ENCODE assay signal across 8 cellular contexts in the genomic region with DNA sequence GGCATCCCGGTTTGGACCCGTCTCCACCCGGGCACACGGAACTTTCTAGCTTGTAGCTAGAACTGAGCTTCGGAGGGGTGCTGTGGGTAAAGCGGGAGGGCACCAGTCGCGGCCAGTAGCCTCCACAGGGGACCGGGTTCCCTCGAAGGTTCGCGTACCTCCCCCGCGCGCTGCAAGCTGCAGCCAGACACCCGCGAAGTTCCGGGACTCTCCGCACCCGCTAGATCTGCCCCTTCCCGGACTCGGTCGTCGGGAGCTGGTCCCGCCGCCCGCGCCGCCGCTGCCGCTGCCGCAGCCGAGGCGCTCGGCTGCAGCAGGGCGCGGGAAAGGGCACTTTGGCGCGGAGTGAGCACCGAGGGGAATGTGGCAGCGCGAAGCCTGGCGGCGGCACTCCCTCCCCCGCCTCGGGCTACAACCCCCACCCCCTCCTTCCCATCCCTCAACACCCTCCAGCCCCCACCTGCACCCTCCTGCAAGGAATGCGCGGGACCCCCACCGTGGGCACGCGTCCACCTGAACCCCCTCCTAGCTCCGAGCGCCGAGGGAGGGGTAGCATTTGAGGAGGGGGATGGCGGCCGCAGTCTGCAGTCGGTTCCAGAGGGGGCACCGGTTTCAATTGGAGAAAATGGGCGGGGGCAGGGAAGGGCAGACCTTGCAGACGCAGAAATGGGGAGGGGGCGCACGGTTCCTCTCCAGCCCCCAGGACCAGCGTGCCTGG. TPM values are rescaled to one million over a fixed set of nuclear protein-coding genes. Genes with fewer than 3 reads are reported as not detected.
DNase-seq lines count a peak whose midpoint lies in the region; FAIRE-seq and TF ChIP-seq lines count a peak whose summit lies in the region.

No MANE protein-coding gene starts in this region.

- TF ChIP-seq POLR2A in H1 (IDR thresholded peaks at IDR 0.05; ENCODE audit: control extremely low read depth in 1 of 2, low read depth in 2 of 2, low read length in 2 of 2), result no peak

- no peaks in the 10 kb centered on the region for H3K36me3 Mint-ChIP-seq in nephron progenitor cell (ENCODE audit: low read depth)

- WGBS in HUES64, result under 1% methylated on average over 62 of the region's 63 CpGs
- WGBS in H1 (ENCODE audit: extremely low coverage in 1 of 2, insufficient coverage in 1 of 2, insufficient read length in 1 of 2, insufficient replicate concordance in 2 of 2, low coverage in 1 of 2, low lambda C conversion rate in 2 of 2, missing lambda C conversion rate in 1 of 2), 2 experiments, result 1% methylated on average over 33 of the region's 63 CpGs; no CpG with 5 or more reads in 1 of the 2 experiments

- peaks cover 12 to 49% of the 10 kb centered on the region in 2 experiments for H3K79me2 ChIP-seq in H1 (ENCODE audit: control insufficient read depth in 1 of 2, insufficient read depth in 2 of 2, low read length in 2 of 2)

- peak overlapping the region; percentile 69 for H3K4me3 ChIP-seq in BLaER1
- H3K4me3 ChIP-seq in HUES64 (ENCODE audit: low read length), result peak overlapping the region; percentile 60
- H3K4me3 ChIP-seq in H1 (ENCODE audit: extremely low read depth in 1 of 4, insufficient read depth in 2 of 4, low read depth in 3 of 4, low read length in 4 of 4), result peak overlapping the region; percentile 80 to 90 (median 82)

- no peaks in the 10 kb centered on the region for H3K36me3 ChIP-seq in BLaER1
- H3K36me3 ChIP-seq in HUES64 (ENCODE audit: insufficient read depth, low read length), result no peaks in the 10 kb centered on the region
- H3K36me3 ChIP-seq in H1 (ENCODE audit: control insufficient read depth in 2 of 4, insufficient read depth in 4 of 4, low read length in 3 of 4), result peaks cover 0 to 5% (median 0%) of the 10 kb centered on the region in 4 experiments; a peak in 1 of 8 replicates

- peak overlapping the region; percentile 75 for H3K56ac ChIP-seq in H1 (replicated peaks; ENCODE audit: insufficient read length, low read depth, low read length)

- POLR2A ChIA-PET in H1 (lab: Charles Lee; ENCODE audit: partially characterized antibody) (interaction anchor here (0.6 to 7.0 kb wide), 8 partner anchors 8 to 50 kb away, joined by 3 to 82 read pairs (median 4); a partner anchor contains a TSS), RWPE1 (lab: Yijun Ruan, JAX; ENCODE audit: low non-redundant PET) (no interaction called here)

- no peak for TF ChIP-seq EP300 in H1 (IDR thresholded peaks at IDR 0.05; ENCODE audit: borderline replicate concordance in 1 of 2, low read depth in 2 of 2, low read length in 2 of 2)

- H2AFZ ChIP-seq in H1 (ENCODE audit: low read length), result no peak overlapping the region; the same call in 1 of the 2 replicates

- H3K9ac ChIP-seq in BLaER1, result peak overlapping the region; percentile 49; the same call in 1 of the 2 replicates
- H3K9ac ChIP-seq in HUES64 (ENCODE audit: low read depth, low read length), result peak overlapping the region; percentile 76
- peak overlapping the region in 3 of 4 experiments; percentile 46 to 69 (median 59); a peak in 5 of 7 replicates for H3K9ac ChIP-seq in H1 (replicated peaks in 1 of 4; ENCODE audit: extremely low read depth in 1 of 4, low read depth in 3 of 4, low read length in 3 of 4)

- FAIRE-seq in H1 (lab: Jason Lieb, UNC), result no peak

- H2BK5ac ChIP-seq in H1 (ENCODE audit: low read depth, low read length), result 0 out of 2 replicates have a peak overlapping the region, but pooled peaks have one; percentile 71

- H4K5ac ChIP-seq in H1 (ENCODE audit: insufficient read length, low read depth, low read length), result no peak overlapping the region

- H3K23me2 ChIP-seq in H1 (ENCODE audit: low read depth, low read length), result peaks cover 35% of the 10 kb centered on the region

- H3K27ac ChIP-seq in BLaER1 (no peak overlapping the region), HUES64 (ENCODE audit: low read depth, low read length) (peak overlapping the region; percentile 23; the same call in 1 of the 2 replicates), H1 (ENCODE audit: low read depth, low read length) (no peak overlapping the region), RWPE1 (no peak overlapping the region)

- H2BK20ac ChIP-seq in H1 (ENCODE audit: low read length), result no peak overlapping the region

- H3K4me3 Mint-ChIP-seq in nephron progenitor cell, result peak overlapping the region; percentile 87

- no peak overlapping the region for H2AK5ac ChIP-seq in H1 (ENCODE audit: low read depth, low read length)

- no peak for TF ChIP-seq CTCF in H1 (IDR thresholded peaks at IDR 0.05; ENCODE audit: control extremely low read depth in 1 of 3, insufficient read depth in 1 of 3, low read depth in 1 of 3, low read length in 3 of 3)
- TF ChIP-seq CTCF in nephron progenitor cell (IDR thresholded peaks at IDR 0.05), result no peak
- no peak for TF ChIP-seq CTCF in RWPE1 (conservative IDR thresholded peaks at IDR 0.05; ENCODE audit: low read depth)

- no peak overlapping the region for H2BK15ac ChIP-seq in H1 (ENCODE audit: low read length)

- H3K18ac ChIP-seq in H1 (ENCODE audit: extremely low read depth, low read length), result peak overlapping the region; percentile 94

- CTCF ChIA-PET in H1 (lab: Charles Lee; ENCODE audit: partially characterized antibody) (interaction anchor here (0.5 to 2.6 kb wide), 28 partner anchors 8 to 579 kb away, joined by 3 to 26 read pairs (median 4); a partner anchor contains a TSS), RWPE1 (lab: Yijun Ruan, JAX) (interaction anchor here (1.1 to 1.4 kb wide), 5 partner anchors 10 to 531 kb away, joined by 3 to 8 read pairs (median 6); no protein-coding TSS in a partner anchor)

- H3K4me1 ChIP-seq in BLaER1 (peaks cover 41% of the 10 kb centered on the region), HUES64 (ENCODE audit: insufficient read depth, low read length) (peaks cover 21% of the 10 kb centered on the region), H1 (replicated peaks in 1 of 4; ENCODE audit: control insufficient read depth in 3 of 4, insufficient read depth in 4 of 4, low read length in 3 of 4) (peaks cover 5 to 19% (median 10%) of the 10 kb centered on the region in 4 experiments)

- peak overlapping the region; percentile 71 for H4K91ac ChIP-seq in H1 (replicated peaks; ENCODE audit: insufficient read length, low read length)

- H3K27me3 ChIP-seq in BLaER1 (peaks cover 90% of the 10 kb centered on the region), HUES64 (ENCODE audit: insufficient read depth, low read length) (peaks cover 39% of the 10 kb centered on the region; the same call in 1 of the 2 replicates), H1 (replicated peaks in 1 of 4; ENCODE audit: control insufficient read depth in 3 of 4, extremely low read depth in 1 of 4, insufficient read depth in 3 of 4, low read length in 3 of 4) (no peaks in the 10 kb centered on the region)

- peak overlapping the region; percentile 83 for H4K8ac ChIP-seq in H1 (ENCODE audit: extremely low read depth, insufficient read depth, low read length)

- no peaks in the 10 kb centered on the region for H3K9me3 Mint-ChIP-seq in nephron progenitor cell

- H2BK12ac ChIP-seq in H1 (ENCODE audit: low read depth, low read length), result 0 out of 2 replicates have a peak overlapping the region, but pooled peaks have one; percentile 39

- no peak overlapping the region for H2BK120ac ChIP-seq in H1 (replicated peaks; ENCODE audit: low read depth, low read length)

- DNase-seq in H1 (ENCODE audit: low read depth in 1 of 2, low spot score in 2 of 2) (peak in 1 of 2 experiments; percentile 68), nephron progenitor cell (peak; percentile 57), H4 (ENCODE audit: low spot score) (no peak), LoVo (ENCODE audit: low spot score) (no peak), occipital lobe (lab: John Stamatoyannopoulos, UW) (no peak), RWPE1 (ENCODE audit: low spot score) (no peak)

- peaks cover 46% of the 10 kb centered on the region for H3K4me1 Mint-ChIP-seq in nephron progenitor cell

- H3K4me2 ChIP-seq in BLaER1 (peak overlapping the region; percentile 98), H1 (ENCODE audit: insufficient read depth in 1 of 2, low read depth in 2 of 2, low read length in 2 of 2) (peak overlapping the region; percentile 87 to 94)

- no peak overlapping the region for H3K23ac ChIP-seq in H1 (ENCODE audit: insufficient read length)

- peaks cover 89% of the 10 kb centered on the region for H3K27me3 Mint-ChIP-seq in nephron progenitor cell (ENCODE audit: low read depth, poor library complexity)

- H4K20me1 ChIP-seq in BLaER1, result peaks cover 10% of the 10 kb centered on the region
- peaks cover 3 to 7% of the 10 kb centered on the region in 2 experiments for H4K20me1 ChIP-seq in H1 (replicated peaks in 1 of 2; ENCODE audit: control insufficient read depth in 1 of 2, insufficient read depth in 2 of 2, low read length in 2 of 2)

- no peak overlapping the region for H3K27ac Mint-ChIP-seq in nephron progenitor cell

- no peaks in the 10 kb centered on the region for H3K9me3 ChIP-seq in BLaER1
- H3K9me3 ChIP-seq in HUES64 (ENCODE audit: insufficient read depth, low read depth, low read length), result no peaks in the 10 kb centered on the region
- no peaks in the 10 kb centered on the region for H3K9me3 ChIP-seq in H1 (ENCODE audit: insufficient read depth in 2 of 2, low read depth in 1 of 2, low read length in 1 of 2)

- H3K14ac ChIP-seq in H1 (ENCODE audit: insufficient read length), result no peak overlapping the region

- TF ChIP-seq RAD21 in H1 (IDR thresholded peaks at IDR 0.05 in 1 of 2, conservative IDR thresholded peaks at IDR 0.05 in 1 of 2; ENCODE audit: low read depth in 2 of 2, low read length in 2 of 2), result no peak

- peak overlapping the region; percentile 82 for H3K4ac ChIP-seq in H1 (replicated peaks; ENCODE audit: insufficient read length, low read depth, low read length)

- peaks cover 10% of the 10 kb centered on the region; the same call in 1 of the 2 replicates for H3K79me1 ChIP-seq in H1 (ENCODE audit: low read depth, low read length)

RNA-seq across cellular contexts. Expression of a gene that starts 1.1 kb away (rescaled TPM):
- polyA plus RNA-seq in HUES64 (2013, experiment 1 of 2), result 4.7 TPM
- 3.2 TPM for polyA plus RNA-seq in HUES64 (2013, experiment 2 of 2)
- total RNA-seq in H1 (2021; fragmentation: NEBNext Ultra II Directional; extraction: Animal tissue kit (Norgen Biotek cat#: 25700)), result 14.6 and 14.7 TPM in 2 replicates
- 7.0 and 12.1 TPM in 2 replicates for polyA plus RNA-seq in H1 (2011; rRNA removed)
- polyA plus RNA-seq in H1 (2011; cell fraction: cytosol; rRNA removed), result 7.4 TPM
- 40.0 TPM for polyA plus RNA-seq in H1 (2011; cell fraction: nucleus; rRNA removed)
- 7.8 to 11.3 TPM (median 9.1 TPM) in 4 replicates for polyA plus RNA-seq in H1 (2012, experiment 1 of 2)
- polyA plus RNA-seq in H1 (2012, experiment 2 of 2), result 3.4 TPM
- polyA plus RNA-seq in H1 (2013, experiment 1 of 2), result 8.0 TPM
- polyA plus RNA-seq in H1 (2013, experiment 2 of 2), result 7.1 TPM
- polyA minus RNA-seq in H1 (2011; rRNA and poly(A)+ RNA removed), result 21.6 and 24.8 TPM in 2 replicates
- 10.7 TPM for polyA minus RNA-seq in H1 (2011; cell fraction: cytosol; rRNA and poly(A)+ RNA removed)
- 42.7 TPM for polyA minus RNA-seq in H1 (2011; cell fraction: nucleus; rRNA and poly(A)+ RNA removed)
- total RNA-seq in H4 (2014; rRNA removed; shearing (Covaris generic)), result not detected in 2 replicates
- 38.4 TPM for total RNA-seq in occipital lobe

RNA-seq across cellular contexts. Expression of a gene that starts 12.8 kb away (rescaled TPM):
- 5.5 TPM for polyA plus RNA-seq in HUES64 (2013, experiment 1 of 2)
- 5.1 TPM for polyA plus RNA-seq in HUES64 (2013, experiment 2 of 2)
- 4.8 and 5.8 TPM in 2 replicates for total RNA-seq in H1 (2021; fragmentation: NEBNext Ultra II Directional; extraction: Animal tissue kit (Norgen Biotek cat#: 25700))
- 12.5 and 14.3 TPM in 2 replicates for polyA plus RNA-seq in H1 (2011; rRNA removed)
- polyA plus RNA-seq in H1 (2011; cell fraction: cytosol; rRNA removed), result 10.9 TPM
- polyA plus RNA-seq in H1 (2011; cell fraction: nucleus; rRNA removed), result 12.7 TPM
- 4.6 to 9.1 TPM (median 6.9 TPM) in 4 replicates for polyA plus RNA-seq in H1 (2012, experiment 1 of 2)
- polyA plus RNA-seq in H1 (2012, experiment 2 of 2), result 4.6 TPM
- polyA plus RNA-seq in H1 (2013, experiment 1 of 2), result 7.0 TPM
- 7.3 TPM for polyA plus RNA-seq in H1 (2013, experiment 2 of 2)
- polyA minus RNA-seq in H1 (2011; rRNA and poly(A)+ RNA removed), result 10.8 and 11.0 TPM in 2 replicates
- polyA minus RNA-seq in H1 (2011; cell fraction: cytosol; rRNA and poly(A)+ RNA removed), result 4.3 TPM
- polyA minus RNA-seq in H1 (2011; cell fraction: nucleus; rRNA and poly(A)+ RNA removed), result 10.1 TPM
- not detected in 2 replicates for total RNA-seq in H4 (2014; rRNA removed; shearing (Covaris generic))
- 0.31 TPM for total RNA-seq in occipital lobe

Comparison
In these comparisons a context has a peak if more than half of its experiments do, and no peak if none do; other contexts are left out.
1. RNA of a gene that starts 1.1 kb away (total RNA-seq): 38.4 TPM in occipital lobe (single experiment) and 14.6 to 14.7 TPM in H1; not detected in H4; every median in the first group is over 10 times any median in the second.
2. Peak in every context shown above with its lines, with median percentiles within 50 percentile points of each other: H3K4me3 ChIP-seq and H3K9ac ChIP-seq.